In genomic region chr2:64844087-64844486, GRCh38 we compare ENCODE assay signal across 2 cellular contexts.
TF ChIP-seq lines count a peak whose summit lies in the region.

No MANE protein-coding gene starts in this region.

TF ChIP-seq in HCT116, 20 proteins besides CTCF, POLR2A, EP300 and RAD21 (continued from another document):
- TF ChIP-seq ZBTB33 (IDR thresholded peaks at IDR 0.05; ENCODE audit: extremely low read depth, insufficient replicate concordance, low read length) (no peak), YY1 (IDR thresholded peaks at IDR 0.05; ENCODE audit: extremely low read depth, insufficient replicate concordance, low read depth, low read length) (no peak), FOSL1 (IDR thresholded peaks at IDR 0.05; ENCODE audit: low read depth) (no peak), ZNF274 (IDR thresholded peaks at IDR 0.05; ENCODE audit: low read depth, low read length) (no peak), EZH2 (IDR thresholded peaks at IDR 0.05) (no peak), CBX3 (IDR thresholded peaks at IDR 0.05; ENCODE audit: low read depth) (no peak), REST (IDR thresholded peaks at IDR 0.05; ENCODE audit: low read depth) (no peak)

TF ChIP-seq in GM12878, 131 proteins besides CTCF, POLR2A, EP300 and RAD21 (continued from another document):
- TF ChIP-seq E4F1 (IDR thresholded peaks at IDR 0.05; ENCODE audit: borderline replicate concordance, partially characterized antibody), result no peak
- no peak for TF ChIP-seq BCL11A (IDR thresholded peaks at IDR 0.05; ENCODE audit: low read depth, low read length)
